In the genomic region with DNA sequence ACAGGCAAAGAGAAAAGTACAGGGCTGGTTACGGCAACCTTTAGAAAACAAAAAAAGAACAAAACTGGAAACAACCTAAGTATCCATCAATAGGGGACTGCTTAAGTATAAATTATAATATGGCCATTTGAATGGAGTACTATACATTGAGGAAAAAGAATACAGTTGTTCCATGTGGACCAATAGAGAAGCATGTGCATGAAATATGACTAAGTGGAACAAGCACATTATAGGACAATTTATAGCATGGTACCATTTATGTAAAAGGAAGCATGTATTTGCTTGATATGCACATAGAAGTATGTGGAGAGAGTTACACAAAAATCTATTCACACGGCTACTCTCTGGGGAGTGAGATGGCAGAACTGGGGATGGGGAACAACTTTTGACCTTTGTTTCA, we compare ENCODE assay signal across 40 cellular contexts. TPM values are rescaled to one million over a fixed set of nuclear protein-coding genes. Genes with fewer than 3 reads are reported as not detected.
"Had no signal": no experiment of that assay in that cellular context is flagged by ENCODE, and none has a peak within 500 bp of the region (broad histone marks: within the 10 kb centered on the region; RNA-seq: fewer than 3 reads in every experiment).

No MANE protein-coding gene starts in this region.

- H3K9me3 Mint-ChIP-seq: activated naive CD4-positive, alpha-beta T cell treated with anti-CD3 and anti-CD28 coated beads for 36 hours; activated naive CD4-positive, alpha-beta T cell treated with anti-CD3 and anti-CD28 coated beads, Interleukin-2, amount 10 ng/mL, durations not matched to agents 7 days and 5 days; activated naive CD4-positive, alpha-beta T cell treated with anti-CD3 and anti-CD28 coated beads, Interleukin-2, amount 50 U/mL, for 24 hours; activated naive CD4-positive, alpha-beta T cell treated with anti-CD3 and anti-CD28 coated beads, Interleukin-2, amount 50 U/mL, for 72 hours; activated naive CD8-positive, alpha-beta T cell treated with anti-CD3 and anti-CD28 coated beads for 36 hours; activated naive CD8-positive, alpha-beta T cell treated with anti-CD3 and anti-CD28 coated beads, Interleukin-2, amount 10 ng/mL, durations not matched to agents 7 days and 5 days; activated naive CD8-positive, alpha-beta T cell treated with anti-CD3 and anti-CD28 coated beads, Interleukin-2, amount 50 U/mL, for 24 hours; activated T-cell treated with anti-CD3 and anti-CD28 coated beads, Interleukin-2, amount 50 U/mL, for 24 hours; activated T-cell treated with anti-CD3 and anti-CD28 coated beads, Interleukin-2, amount 50 U/mL, for 4 hours; activated T-cell treated with anti-CD3 and anti-CD28 coated beads, Interleukin-2, amount 50 U/mL, for 72 hours; activated T-helper 1 cell treated with anti-CD3 and anti-CD28 coated beads, Interleukin-12 subunit alpha, Interleukin-12 subunit beta, Interleukin-2, Interleukin-4 antibody, amounts not matched to agents 30 ng/mL and 10 ng/mL and 1 ng/mL, durations not matched to agents 14 hours and 24 hours and 36 hours; activated T-helper 17 cell treated with anti-CD3 and anti-CD28 coated beads, Interleukin-2, amount 50 U/mL, for 72 hours; activated T-helper 2 cell treated with anti-CD3 and anti-CD28 coated beads, Interferon-gamma antibody, Interleukin-2, Interleukin-4, amounts not matched to agents 10 μg/mL and 5 μg/mL and 100 μg/mL, durations not matched to agents 14 hours and 24 hours and 36 hours; brain; central memory CD8-positive, alpha-beta T cell had no signal

- ATAC-seq: activated naive CD4-positive, alpha-beta T cell treated with anti-CD3 and anti-CD28 coated beads, Interleukin-2, amount 50 U/mL, for 72 hours; activated naive CD8-positive, alpha-beta T cell treated with anti-CD3 and anti-CD28 coated beads, Interleukin-2, amount 50 U/mL, for 24 hours; activated T-cell treated with anti-CD3 and anti-CD28 coated beads, Interleukin-2, amount 50 U/mL, for 4 hours; activated T-cell treated with anti-CD3 and anti-CD28 coated beads, Interleukin-2, amount 50 U/mL, for 72 hours; activated T-helper 17 cell treated with anti-CD3 and anti-CD28 coated beads, Interleukin-2, amount 50 U/mL, for 72 hours; body of pancreas had no signal

- H3K4me3 Mint-ChIP-seq: activated naive CD4-positive, alpha-beta T cell treated with anti-CD3 and anti-CD28 coated beads for 36 hours; activated naive CD4-positive, alpha-beta T cell treated with anti-CD3 and anti-CD28 coated beads, Interleukin-2, amount 10 ng/mL, durations not matched to agents 7 days and 5 days; activated naive CD4-positive, alpha-beta T cell treated with anti-CD3 and anti-CD28 coated beads, Interleukin-2, amount 50 U/mL, for 24 hours; activated naive CD8-positive, alpha-beta T cell; activated naive CD8-positive, alpha-beta T cell treated with anti-CD3 and anti-CD28 coated beads for 36 hours; activated naive CD8-positive, alpha-beta T cell treated with anti-CD3 and anti-CD28 coated beads, Interleukin-2, amount 10 ng/mL, durations not matched to agents 7 days and 5 days; activated naive CD8-positive, alpha-beta T cell treated with anti-CD3 and anti-CD28 coated beads, Interleukin-2, amount 50 U/mL, for 24 hours; activated T-cell treated with anti-CD3 and anti-CD28 coated beads, Interleukin-2, amount 50 U/mL, for 24 hours; activated T-cell treated with anti-CD3 and anti-CD28 coated beads, Interleukin-2, amount 50 U/mL, for 4 hours; activated T-cell treated with anti-CD3 and anti-CD28 coated beads, Interleukin-2, amount 50 U/mL, for 72 hours; activated T-helper 1 cell treated with anti-CD3 and anti-CD28 coated beads, Interleukin-12 subunit alpha, Interleukin-12 subunit beta, Interleukin-2, Interleukin-4 antibody, amounts not matched to agents 30 ng/mL and 10 ng/mL and 1 ng/mL, durations not matched to agents 14 hours and 24 hours and 36 hours; activated T-helper 17 cell treated with anti-CD3 and anti-CD28 coated beads, Interleukin-2, amount 50 U/mL, for 72 hours; brain; central memory CD8-positive, alpha-beta T cell had no signal

- H3K36me3 Mint-ChIP-seq: activated naive CD4-positive, alpha-beta T cell treated with anti-CD3 and anti-CD28 coated beads, Interleukin-2, amount 10 ng/mL, durations not matched to agents 7 days and 5 days; activated naive CD4-positive, alpha-beta T cell treated with anti-CD3 and anti-CD28 coated beads, Interleukin-2, amount 50 U/mL, for 24 hours; activated naive CD4-positive, alpha-beta T cell treated with anti-CD3 and anti-CD28 coated beads, Interleukin-2, amount 50 U/mL, for 72 hours; activated naive CD8-positive, alpha-beta T cell; activated naive CD8-positive, alpha-beta T cell treated with anti-CD3 and anti-CD28 coated beads for 36 hours; activated naive CD8-positive, alpha-beta T cell treated with anti-CD3 and anti-CD28 coated beads, Interleukin-2, amount 10 ng/mL, durations not matched to agents 7 days and 5 days; brain had no signal

- H3K27me3 ChIP-seq: adrenal gland, ascending aorta, body of pancreas, breast epithelium, cardiac muscle cell had no signal

- H3K4me1 ChIP-seq: adrenal gland, ascending aorta, body of pancreas, breast epithelium had no signal

- H3K4me3 ChIP-seq: adrenal gland, ascending aorta, body of pancreas, breast epithelium, cardiac muscle cell had no signal

- H3K4me1 Mint-ChIP-seq: activated naive CD4-positive, alpha-beta T cell treated with anti-CD3 and anti-CD28 coated beads, Interleukin-2, amount 10 ng/mL, durations not matched to agents 7 days and 5 days; activated naive CD4-positive, alpha-beta T cell treated with anti-CD3 and anti-CD28 coated beads, Interleukin-2, amount 50 U/mL, for 24 hours; activated naive CD8-positive, alpha-beta T cell treated with anti-CD3 and anti-CD28 coated beads for 36 hours; activated naive CD8-positive, alpha-beta T cell treated with anti-CD3 and anti-CD28 coated beads, Interleukin-2, amount 10 ng/mL, durations not matched to agents 7 days and 5 days; activated naive CD8-positive, alpha-beta T cell treated with anti-CD3 and anti-CD28 coated beads, Interleukin-2, amount 50 U/mL, for 24 hours; activated T-helper 17 cell treated with anti-CD3 and anti-CD28 coated beads, Interleukin-2, amount 50 U/mL, for 72 hours; brain; central memory CD8-positive, alpha-beta T cell had no signal

- H3K9me3 ChIP-seq: adrenal gland, ascending aorta, body of pancreas, breast epithelium had no signal

- H3K36me3 ChIP-seq: adrenal gland, ascending aorta, brain microvascular endothelial cell, breast epithelium, cardiac muscle cell had no signal

- H3K27ac Mint-ChIP-seq: activated naive CD4-positive, alpha-beta T cell treated with anti-CD3 and anti-CD28 coated beads for 36 hours; activated naive CD4-positive, alpha-beta T cell treated with anti-CD3 and anti-CD28 coated beads, Interleukin-2, amount 10 ng/mL, durations not matched to agents 7 days and 5 days; activated naive CD4-positive, alpha-beta T cell treated with anti-CD3 and anti-CD28 coated beads, Interleukin-2, amount 50 U/mL, for 24 hours; activated naive CD4-positive, alpha-beta T cell treated with anti-CD3 and anti-CD28 coated beads, Interleukin-2, amount 50 U/mL, for 72 hours; activated naive CD8-positive, alpha-beta T cell; activated naive CD8-positive, alpha-beta T cell treated with anti-CD3 and anti-CD28 coated beads for 36 hours; activated naive CD8-positive, alpha-beta T cell treated with anti-CD3 and anti-CD28 coated beads, Interleukin-2, amount 10 ng/mL, durations not matched to agents 7 days and 5 days; activated naive CD8-positive, alpha-beta T cell treated with anti-CD3 and anti-CD28 coated beads, Interleukin-2, amount 50 U/mL, for 24 hours; activated T-cell treated with anti-CD3 and anti-CD28 coated beads, Interleukin-2, amount 50 U/mL, for 24 hours; activated T-cell treated with anti-CD3 and anti-CD28 coated beads, Interleukin-2, amount 50 U/mL, for 72 hours; activated T-helper 1 cell treated with anti-CD3 and anti-CD28 coated beads, Interleukin-12 subunit alpha, Interleukin-12 subunit beta, Interleukin-2, Interleukin-4 antibody, amounts not matched to agents 30 ng/mL and 10 ng/mL and 1 ng/mL, durations not matched to agents 14 hours and 24 hours and 36 hours; activated T-helper 17 cell treated with anti-CD3 and anti-CD28 coated beads, Interleukin-2, amount 50 U/mL, for 72 hours; activated T-helper 2 cell treated with anti-CD3 and anti-CD28 coated beads, Interferon-gamma antibody, Interleukin-2, Interleukin-4, amounts not matched to agents 10 μg/mL and 5 μg/mL and 100 μg/mL, durations not matched to agents 14 hours and 24 hours and 36 hours; brain had no signal

- H3K27ac ChIP-seq: adrenal gland, ascending aorta, body of pancreas, brain microvascular endothelial cell, breast epithelium, cardiac muscle cell had no signal

- FAIRE-seq: astrocyte, bronchial epithelial cell had no signal

- DNase-seq: activated effector memory CD4-positive, alpha-beta T cell treated with anti-CD3 and anti-CD28 coated beads, Interleukin-2, amount 50 U/mL, for 16 hours; activated effector memory CD4-positive, alpha-beta T cell treated with Interleukin-2 at 50 U/mL for 16 hours; activated gamma-delta T cell; activated gamma-delta T cell treated with Interleukin-2 at 50 U/mL for 16 hours; activated naive CD4-positive, alpha-beta T cell; activated naive CD4-positive, alpha-beta T cell treated with anti-CD3 and anti-CD28 coated beads for 36 hours; activated naive CD4-positive, alpha-beta T cell treated with anti-CD3 and anti-CD28 coated beads, Interleukin-2, amount 10 ng/mL, durations not matched to agents 7 days and 5 days; activated naive CD4-positive, alpha-beta T cell treated with anti-CD3 and anti-CD28 coated beads, Interleukin-2, amount 50 U/mL, for 16 hours; activated naive CD4-positive, alpha-beta T cell treated with Interleukin-2 at 50 U/mL for 16 hours; activated naive CD8-positive, alpha-beta T cell treated with anti-CD3 and anti-CD28 coated beads for 36 hours; activated naive CD8-positive, alpha-beta T cell treated with anti-CD3 and anti-CD28 coated beads, Interleukin-2, amount 10 ng/mL, durations not matched to agents 7 days and 5 days; activated naive CD8-positive, alpha-beta T cell treated with anti-CD3 and anti-CD28 coated beads, Interleukin-2, amount 50 U/mL, for 24 hours; activated T-cell treated with anti-CD3 and anti-CD28 coated beads, Interleukin-2, amount 50 U/mL, for 1 hour; activated T-cell treated with anti-CD3 and anti-CD28 coated beads, Interleukin-2, amount 50 U/mL, for 24 hours; activated T-cell treated with anti-CD3 and anti-CD28 coated beads, Interleukin-2, amount 50 U/mL, for 4 hours; activated T-cell treated with anti-CD3 and anti-CD28 coated beads, Interleukin-2, amount 50 U/mL, for 48 hours; activated T-cell treated with anti-CD3 and anti-CD28 coated beads, Interleukin-2, amount 50 U/mL, for 72 hours; adrenal gland; amniotic stem cell; amygdala; anterior cingulate cortex; aorta; body of pancreas; brain microvascular endothelial cell; caudate nucleus; central memory CD4-positive, alpha-beta T cell; cerebellar nuclear complex had no signal

RNA-seq across cellular contexts. Expression of gene FAM222A, which starts 49.2 kb away (rescaled TPM):
- total RNA-seq: bronchial epithelial cell had no signal
